1 cellular context compared by ENCODE assay signal in the genomic region with DNA sequence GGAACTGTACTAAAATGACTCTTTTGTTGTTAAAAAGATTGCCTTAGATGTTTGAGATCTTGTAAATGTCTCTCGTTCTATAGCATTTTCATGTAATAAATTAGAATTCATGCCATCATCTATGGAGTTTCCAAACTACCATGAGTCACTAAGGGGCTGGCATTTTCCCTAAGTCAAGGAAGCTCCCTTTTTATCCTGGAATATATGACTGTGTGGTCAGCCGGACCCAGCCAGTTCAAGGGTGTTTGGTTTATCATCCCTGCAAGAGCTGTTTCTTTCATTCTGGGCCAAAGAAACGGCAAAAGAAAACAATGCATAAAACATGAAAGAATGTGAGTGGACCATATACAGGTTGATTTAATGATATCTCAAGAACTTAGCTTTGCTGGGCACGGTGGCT.
TF ChIP-seq lines count a peak whose summit lies in the region.

No MANE protein-coding gene starts in this region.

TF ChIP-seq in GM23338, 12 proteins besides CTCF, POLR2A, EP300 and RAD21 (continued from another document):
- TF ChIP-seq REST (IDR thresholded peaks at IDR 0.05; ENCODE audit: unreplicated experiment): no peak
